In genomic region chr3:180911876-180912303, GRCh38 we compare ENCODE assay signal across 8 cellular contexts. TPM values are rescaled to one million over a fixed set of nuclear protein-coding genes. Genes with fewer than 3 reads are reported as not detected.
DNase-seq lines count a peak whose midpoint lies in the region; ATAC-seq, FAIRE-seq and TF ChIP-seq lines count a peak whose summit lies in the region.

No MANE protein-coding gene starts in this region.

- H3K9ac ChIP-seq in liver (ENCODE audit: low read depth in 1 of 2, low read length in 2 of 2): no peak overlapping the region

- peak overlapping the region; percentile 90 to 96 for H3K27ac ChIP-seq in liver (ENCODE audit: low read depth in 1 of 2, low read length in 2 of 2)

- peak; percentile 14 for ATAC-seq in HG03103 (IDR thresholded peaks at IDR 0.05; ENCODE audit: low read depth, unreplicated experiment)

- H3K36me3 ChIP-seq in liver (ENCODE audit: control insufficient read depth in 4 of 4, insufficient read depth in 3 of 4, low read depth in 1 of 4, low read length in 3 of 4): peaks cover 0 to 3% (median 1%) of the 10 kb centered on the region in 4 donors

- peaks cover 13% of the 10 kb centered on the region for H3K36me3 Mint-ChIP-seq in activated naive CD4-positive, alpha-beta T cell treated with anti-CD3 and anti-CD28 coated beads, Interleukin-2, amount 10 ng/mL, durations not matched to agents 7 days and 5 days
- peaks cover 34% of the 10 kb centered on the region for H3K36me3 Mint-ChIP-seq in activated T-helper 2 cell treated with anti-CD3 and anti-CD28 coated beads, Interferon-gamma antibody, Interleukin-2, Interleukin-4, amounts not matched to agents 10 μg/mL and 5 μg/mL and 100 μg/mL, durations not matched to agents 14 hours and 24 hours and 36 hours (ENCODE audit: low read depth)

- peak overlapping the region; percentile 94 for H3K4me3 Mint-ChIP-seq in activated naive CD4-positive, alpha-beta T cell treated with anti-CD3 and anti-CD28 coated beads, Interleukin-2, amount 10 ng/mL, durations not matched to agents 7 days and 5 days
- peak overlapping the region; percentile 99 for H3K4me3 Mint-ChIP-seq in activated T-helper 2 cell treated with anti-CD3 and anti-CD28 coated beads, Interferon-gamma antibody, Interleukin-2, Interleukin-4, amounts not matched to agents 10 μg/mL and 5 μg/mL and 100 μg/mL, durations not matched to agents 14 hours and 24 hours and 36 hours (ENCODE audit: low read depth)

- no peaks in the 10 kb centered on the region for H3K9me3 Mint-ChIP-seq in activated naive CD4-positive, alpha-beta T cell treated with anti-CD3 and anti-CD28 coated beads, Interleukin-2, amount 10 ng/mL, durations not matched to agents 7 days and 5 days
- H3K9me3 Mint-ChIP-seq in activated T-helper 2 cell treated with anti-CD3 and anti-CD28 coated beads, Interferon-gamma antibody, Interleukin-2, Interleukin-4, amounts not matched to agents 10 μg/mL and 5 μg/mL and 100 μg/mL, durations not matched to agents 14 hours and 24 hours and 36 hours: no peaks in the 10 kb centered on the region

- peak overlapping the region; percentile 50 to 95 (median 64) for H3K4me3 ChIP-seq in liver (ENCODE audit: low read depth in 1 of 3, low read length in 3 of 3)

- H3K4me1 Mint-ChIP-seq in activated naive CD4-positive, alpha-beta T cell treated with anti-CD3 and anti-CD28 coated beads, Interleukin-2, amount 10 ng/mL, durations not matched to agents 7 days and 5 days: peaks cover 40% of the 10 kb centered on the region
- peaks cover 28% of the 10 kb centered on the region for H3K4me1 Mint-ChIP-seq in activated T-helper 2 cell treated with anti-CD3 and anti-CD28 coated beads, Interferon-gamma antibody, Interleukin-2, Interleukin-4, amounts not matched to agents 10 μg/mL and 5 μg/mL and 100 μg/mL, durations not matched to agents 14 hours and 24 hours and 36 hours (ENCODE audit: low read depth)

- intact Hi-C loops in activated T-helper 2 cell treated with anti-CD3 and anti-CD28 coated beads, Interferon-gamma antibody, Interleukin-2, Interleukin-4, amounts not matched to agents 10 μg/mL and 5 μg/mL and 100 μg/mL, durations not matched to agents 14 hours and 24 hours and 36 hours (cut with micrococcal nuclease): loop anchor here (1.0 to 5.0 kb wide), 4 partner anchors 45 to 1260 kb away; partner anchors contain the start of genes DNAJC19, TTC14 and USP13

- CTCF ChIA-PET in activated naive CD4-positive, alpha-beta T cell treated with anti-CD3 and anti-CD28 coated beads, Interleukin-2, amount 10 ng/mL, durations not matched to agents 7 days and 5 days (lab: Charles Lee): interaction anchor here (1.0 to 1.6 kb wide), 3 partner anchors 40 to 72 kb away, joined by 3 to 4 read pairs (median 3); no protein-coding TSS in a partner anchor

- H3K9me3 ChIP-seq in liver (ENCODE audit: control insufficient read depth in 4 of 4, low read length in 3 of 4): no peaks in the 10 kb centered on the region

- TF ChIP-seq RAD21 in liver (IDR thresholded peaks at IDR 0.05): no peak

- no peaks in the 10 kb centered on the region for H3K27me3 Mint-ChIP-seq in activated naive CD4-positive, alpha-beta T cell treated with anti-CD3 and anti-CD28 coated beads, Interleukin-2, amount 10 ng/mL, durations not matched to agents 7 days and 5 days
- no peaks in the 10 kb centered on the region for H3K27me3 Mint-ChIP-seq in activated T-helper 2 cell treated with anti-CD3 and anti-CD28 coated beads, Interferon-gamma antibody, Interleukin-2, Interleukin-4, amounts not matched to agents 10 μg/mL and 5 μg/mL and 100 μg/mL, durations not matched to agents 14 hours and 24 hours and 36 hours (ENCODE audit: low read depth)

- no peaks in the 10 kb centered on the region for H3K27me3 ChIP-seq in liver (ENCODE audit: control insufficient read depth in 4 of 4, insufficient read depth in 4 of 4, low read length in 3 of 4)

- DNase-seq in activated naive CD4-positive, alpha-beta T cell treated with anti-CD3 and anti-CD28 coated beads, Interleukin-2, amount 10 ng/mL, durations not matched to agents 7 days and 5 days: no peak
- DNase-seq in activated naive CD4-positive, alpha-beta T cell treated with Interleukin-2 at 50 U/mL for 16 hours: no peak
- DNase-seq in activated T-helper 2 cell treated with anti-CD3 and anti-CD28 coated beads, Interferon-gamma antibody, Interleukin-2, Interleukin-4, amounts not matched to agents 10 μg/mL and 5 μg/mL and 100 μg/mL, durations not matched to agents 14 hours and 24 hours and 36 hours (ENCODE audit: low spot score): no peak
- DNase-seq in urothelium cell line (ENCODE audit: low spot score) (peak; percentile 4), HPDE6-E6E7 (ENCODE audit: extremely low spot score) (no peak), T-helper 9 cell (no peak)

- H3K4me1 ChIP-seq in liver (ENCODE audit: control insufficient read depth in 4 of 4, insufficient read depth in 4 of 4, low read length in 3 of 4): peaks cover 5 to 30% (median 21%) of the 10 kb centered on the region in 4 donors

- 47% methylated on average over 6 of the region's 6 CpGs for WGBS in liver

- H3K27ac Mint-ChIP-seq in activated naive CD4-positive, alpha-beta T cell treated with anti-CD3 and anti-CD28 coated beads, Interleukin-2, amount 10 ng/mL, durations not matched to agents 7 days and 5 days: peak overlapping the region; percentile 93
- H3K27ac Mint-ChIP-seq in activated T-helper 2 cell treated with anti-CD3 and anti-CD28 coated beads, Interferon-gamma antibody, Interleukin-2, Interleukin-4, amounts not matched to agents 10 μg/mL and 5 μg/mL and 100 μg/mL, durations not matched to agents 14 hours and 24 hours and 36 hours: peak overlapping the region; percentile 95

- FAIRE-seq in urothelium cell line (lab: Jason Lieb, UNC): no peak

- TF ChIP-seq CTCF in liver (IDR thresholded peaks at IDR 0.05; ENCODE audit: low read depth, low read length, missing input control): no peak

TF ChIP-seq in liver, 16 proteins besides CTCF, POLR2A, EP300 and RAD21 (continues in another document):
- TF ChIP-seq REST (IDR thresholded peaks at IDR 0.05) (no peak), MAX (IDR thresholded peaks at IDR 0.05) (no peak), JUND (IDR thresholded peaks at IDR 0.05) (no peak), HNF4A (conservative IDR thresholded peaks at IDR 0.05) (no peak), GABPA (IDR thresholded peaks at IDR 0.05 in 1 of 2, conservative IDR thresholded peaks at IDR 0.05 in 1 of 2) (no peak), YY1 (IDR thresholded peaks at IDR 0.05) (no peak), HNF4G (IDR thresholded peaks at IDR 0.05) (no peak), RXRA (IDR thresholded peaks at IDR 0.05) (no peak), ZBTB33 (IDR thresholded peaks at IDR 0.05) (no peak), TAF1 (conservative IDR thresholded peaks at IDR 0.05) (no peak), FOXA2 (IDR thresholded peaks at IDR 0.05) (no peak), SP1 (IDR thresholded peaks at IDR 0.05) (no peak), EGR1 (IDR thresholded peaks at IDR 0.05; ENCODE audit: low read depth in 2 of 2) (no peak), NR2F2 (IDR thresholded peaks at IDR 0.05) (no peak)
- TF ChIP-seq, protein P1, sequence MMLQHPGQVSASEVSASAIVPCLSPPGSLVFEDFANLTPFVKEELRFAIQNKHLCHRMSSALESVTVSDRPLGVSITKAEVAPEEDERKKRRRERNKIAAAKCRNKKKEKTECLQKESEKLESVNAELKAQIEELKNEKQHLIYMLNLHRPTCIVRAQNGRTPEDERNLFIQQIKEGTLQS (IDR thresholded peaks at IDR 0.05): no peak

RNA-seq across cellular contexts. Expression of gene FXR1, which starts 0.6 kb away (rescaled TPM):
- total RNA-seq in activated T-helper 2 cell treated with anti-CD3 and anti-CD28 coated beads, Interferon-gamma antibody, Interleukin-2, Interleukin-4, amounts not matched to agents 10 μg/mL and 5 μg/mL and 100 μg/mL, durations not matched to agents 14 hours and 24 hours and 36 hours: 163 and 170 TPM in 2 replicates
- 10 to 100 TPM; 69.4 to 72.9 TPM for total RNA-seq in liver
- 10 to 100 TPM; 18.6 to 23.9 TPM for polyA plus RNA-seq in liver
